Comparison of ENCODE assay signal across 12 cellular contexts in genomic region chr7:51314726-51315125, GRCh38. TPM values are rescaled to one million over a fixed set of nuclear protein-coding genes. Genes with fewer than 3 reads are reported as not detected.
DNase-seq lines count a peak whose midpoint lies in the region; ATAC-seq and TF ChIP-seq lines count a peak whose summit lies in the region.
"Had no signal": no experiment of that assay in that cellular context is flagged by ENCODE, and none has a peak within 500 bp of the region (broad histone marks: within the 10 kb centered on the region; RNA-seq: fewer than 3 reads in every experiment).

No MANE protein-coding gene starts in this region.

- no peak overlapping the region for H3K4me2 ChIP-seq in mammary epithelial cell (ENCODE audit: insufficient read depth, low read depth, low read length)
- H3K4me2 ChIP-seq: KMS-11 had no signal

- no peaks in the 10 kb centered on the region for H3K36me3 ChIP-seq in mammary epithelial cell (ENCODE audit: insufficient read depth, low read length)
- no peaks in the 10 kb centered on the region for H3K36me3 ChIP-seq in right lobe of liver
- no peaks in the 10 kb centered on the region for H3K36me3 ChIP-seq in transverse colon
- H3K36me3 ChIP-seq: adrenal gland had no signal

- H3K27me3 ChIP-seq in mammary epithelial cell (ENCODE audit: insufficient read depth, low read length), result peaks cover 13% of the 10 kb centered on the region
- no peaks in the 10 kb centered on the region for H3K27me3 ChIP-seq in right lobe of liver
- H3K27me3 ChIP-seq in transverse colon, result peaks cover 18% of the 10 kb centered on the region

- H3K79me2 ChIP-seq in mammary epithelial cell (ENCODE audit: insufficient read depth, low read length), result no peaks in the 10 kb centered on the region

- CTCF ChIA-PET in MCF 10A (lab: Yijun Ruan, JAX), result interaction anchor here (1.1 to 1.6 kb wide), 3 partner anchors 36 to 154 kb away, joined by 3 to 5 read pairs (median 5); no protein-coding TSS in a partner anchor
- CTCF ChIA-PET in mammary epithelial cell (lab: Charles Lee; ENCODE audit: low non-redundant PET), result no interaction called here

- TF ChIP-seq EP300 in transverse colon (IDR thresholded peaks at IDR 0.05; ENCODE audit: low read depth), result no peak

- TF ChIP-seq POLR2A in right lobe of liver (IDR thresholded peaks at IDR 0.05) (no peak), transverse colon (IDR thresholded peaks at IDR 0.05) (no peak)

- H3K9me3 ChIP-seq in mammary epithelial cell (replicated peaks; ENCODE audit: insufficient read depth, low read length), result no peaks in the 10 kb centered on the region
- H3K9me3 ChIP-seq in right lobe of liver, result no peaks in the 10 kb centered on the region
- no peaks in the 10 kb centered on the region for H3K9me3 ChIP-seq in transverse colon
- H3K9me3 ChIP-seq: adrenal gland had no signal

- POLR2A ChIA-PET in MCF 10A (lab: Yijun Ruan, JAX), result interaction anchor here (0.9 to 2.8 kb wide), 11 partner anchors 9 to 91 kb away, joined by 3 to 9 read pairs (median 4); no protein-coding TSS in a partner anchor

- in situ Hi-C loops in mammary epithelial cell (cut with MboI; ENCODE audit: low sequenced_read_pairs in 2 of 2), result no loop called here
- in situ Hi-C loops in transverse colon (cut with MboI; ENCODE audit: low pct_ligation_motif_present in 1 of 4, low pct_unique_long_range_greater_than_20kb in 1 of 4, low sequenced_read_pairs in 3 of 4), result no loop called here

- H3K4me1 ChIP-seq in mammary epithelial cell (ENCODE audit: insufficient read depth, low read length) (peaks cover 14% of the 10 kb centered on the region), right lobe of liver (peaks cover 0 to 51% (median 16%) of the 10 kb centered on the region in 4 donors), transverse colon (peaks cover 0 to 42% (median 23%) of the 10 kb centered on the region in 4 donors)

- intact Hi-C loops in MCF 10A (cut with micrococcal nuclease) (loop anchor here (5.0 kb wide), 1 partner anchor 38 kb away; no protein-coding TSS in a partner anchor), mammary epithelial cell (cut with micrococcal nuclease) (no loop called here), right lobe of liver (cut with DNase I) (no loop called here), transverse colon (cut with DNase I; ENCODE audit: low total_unique reads) (no loop called here)

- H3K9ac ChIP-seq in mammary epithelial cell (ENCODE audit: insufficient read depth, low read length), result no peak overlapping the region
- H3K9ac ChIP-seq: GM23248, KMS-11 had no signal

- peak overlapping the region; percentile 85 for H3K4me3 Mint-ChIP-seq in MCF 10A (ENCODE audit: unreplicated experiment)
- H3K4me3 Mint-ChIP-seq in brain, result peak overlapping the region; percentile 89 to 97 (median 92)

- dilution Hi-C loops in mammary epithelial cell (cut with HindIII; ENCODE audit: low sequenced_read_pairs), result no loop called here

- 98% methylated on average over 4 of the region's 4 CpGs for WGBS in mammary epithelial cell (ENCODE audit: low coverage, missing lambda C conversion rate)
- WGBS in right lobe of liver (ENCODE audit: insufficient coverage, low coverage, low lambda C conversion rate, missing lambda C conversion rate), result 35% methylated on average over 4 of the region's 4 CpGs
- 78 to 83% methylated on average over 4 of the region's 4 CpGs for WGBS in transverse colon (ENCODE audit: low coverage in 1 of 2), 2 donors

- no peaks in the 10 kb centered on the region for H4K20me1 ChIP-seq in mammary epithelial cell (ENCODE audit: insufficient read depth, low read length)

- H3K4me3 ChIP-seq in mammary epithelial cell (replicated peaks in 1 of 3; ENCODE audit: insufficient read depth in 1 of 3, low read depth in 2 of 3, low read length in 3 of 3) (no peak overlapping the region), right lobe of liver (peak overlapping the region in 2 of 3 donors; percentile 76 to 86), transverse colon (peak overlapping the region in 1 of 4 donors; percentile 64)

- H2AFZ ChIP-seq in mammary epithelial cell (ENCODE audit: low read depth, low read length), result no peak overlapping the region
- H2AFZ ChIP-seq: GM23248 had no signal

- TF ChIP-seq CTCF in MCF 10A (IDR thresholded peaks at IDR 0.05; ENCODE audit: unreplicated experiment), result no peak
- no peak for TF ChIP-seq CTCF in mammary epithelial cell (conservative IDR thresholded peaks at IDR 0.05 in 1 of 2, IDR thresholded peaks at IDR 0.05 in 1 of 2; ENCODE audit: extremely low read depth in 1 of 2, insufficient read depth in 1 of 2, low read depth in 1 of 2, low read length in 2 of 2)
- no peak for TF ChIP-seq CTCF in brain (conservative IDR thresholded peaks at IDR 0.05)
- TF ChIP-seq CTCF in right lobe of liver (IDR thresholded peaks at IDR 0.05), result no peak
- no peak for TF ChIP-seq CTCF in transverse colon (IDR thresholded peaks at IDR 0.05)

- DNase-seq in MCF 10A (ENCODE audit: unreplicated experiment) (peak; percentile 39), mammary epithelial cell (no peak), right lobe of liver (no peak), transverse colon (no peak)
- DNase-seq in activated naive CD4-positive, alpha-beta T cell treated with anti-CD3 and anti-CD28 coated beads, Interleukin-2, amount 50 U/mL, for 72 hours (ENCODE audit: low spot score in 2 of 2), result no peak
- DNase-seq: NCI-H2227 treated with DMSO at 0.1 percent for 48 hours had no signal

- H3K9me3 Mint-ChIP-seq in MCF 10A (ENCODE audit: unreplicated experiment), result no peaks in the 10 kb centered on the region
- peaks cover 0 to 3% (median 0%) of the 10 kb centered on the region in 5 experiments for H3K9me3 Mint-ChIP-seq in brain
- no peaks in the 10 kb centered on the region for H3K9me3 Mint-ChIP-seq in activated naive CD4-positive, alpha-beta T cell treated with anti-CD3 and anti-CD28 coated beads, Interleukin-2, amount 50 U/mL, for 72 hours

- H3K4me1 Mint-ChIP-seq in MCF 10A (ENCODE audit: insufficient read depth, unreplicated experiment), result peaks cover 11% of the 10 kb centered on the region
- H3K4me1 Mint-ChIP-seq in brain, result peaks cover 37% of the 10 kb centered on the region

- H3K27ac Mint-ChIP-seq in MCF 10A (ENCODE audit: low read depth, unreplicated experiment) (peak overlapping the region; percentile 92), brain (peak overlapping the region in 3 of 5 experiments; percentile 65 to 96 (median 90))
- H3K27ac Mint-ChIP-seq in activated naive CD4-positive, alpha-beta T cell treated with anti-CD3 and anti-CD28 coated beads, Interleukin-2, amount 50 U/mL, for 72 hours, result no peak overlapping the region

- H3K27ac ChIP-seq in mammary epithelial cell (ENCODE audit: insufficient read depth, low read depth, low read length), result no peak overlapping the region
- peak overlapping the region; percentile 64 to 95 (median 86) for H3K27ac ChIP-seq in right lobe of liver
- H3K27ac ChIP-seq in transverse colon, result peak overlapping the region in 3 of 4 donors; percentile 9 to 85 (median 79)
- H3K27ac ChIP-seq: adrenal gland, GM23248, KMS-11 had no signal

- BruUV-seq in MCF 10A (replicated peaks; lab: Mats Ljungman, UMichigan) (TSS peak; percentile 45), mammary epithelial cell (replicated peaks; lab: Mats Ljungman, UMichigan) (no TSS peak)

- H3K27me3 Mint-ChIP-seq in MCF 10A (ENCODE audit: insufficient read depth, unreplicated experiment) (no peaks in the 10 kb centered on the region), brain (peaks cover 63% of the 10 kb centered on the region)

- ATAC-seq in right lobe of liver, result peak in 3 of 4 donors; percentile 16 to 35 (median 32)
- no peak for ATAC-seq in HG02840 (IDR thresholded peaks at IDR 0.05; ENCODE audit: low FRiP score, unreplicated experiment)
- ATAC-seq in activated naive CD4-positive, alpha-beta T cell treated with anti-CD3 and anti-CD28 coated beads, Interleukin-2, amount 50 U/mL, for 72 hours, result no peak
- no peak for ATAC-seq in HG02870 (IDR thresholded peaks at IDR 0.05; ENCODE audit: unreplicated experiment)

- H3K36me3 Mint-ChIP-seq in MCF 10A (ENCODE audit: insufficient read depth, unreplicated experiment), result peaks cover 6% of the 10 kb centered on the region
- no peaks in the 10 kb centered on the region for H3K36me3 Mint-ChIP-seq in brain
- peaks cover 0 to 5% of the 10 kb centered on the region in 2 donors for H3K36me3 Mint-ChIP-seq in activated naive CD4-positive, alpha-beta T cell treated with anti-CD3 and anti-CD28 coated beads, Interleukin-2, amount 50 U/mL, for 72 hours

RNA-seq across cellular contexts. Expression of gene COBL, which starts 1.9 kb away (rescaled TPM):
- total RNA-seq in MCF 10A (2022), result 7.3 and 12.3 TPM in 2 replicates
- total RNA-seq in mammary epithelial cell, result 1 to 10 TPM in 1 of 2 donors, not detected in 1; 3.0 TPM
- polyA plus RNA-seq in mammary epithelial cell, result 0.11 TPM
- not detected for polyA minus RNA-seq in mammary epithelial cell
- polyA plus RNA-seq in brain (ENCODE audit: insufficient read depth, low read depth, low replicate concordance), result 31.5 TPM
- total RNA-seq in right lobe of liver, result 10 to 100 TPM; 21.5 to 35.9 (median 24.6) TPM
- 100 to 1,000 TPM in 1 of 4 donors, 10 to 100 TPM in 3; 62.4 to 114 (median 72.2) TPM for total RNA-seq in transverse colon
- not detected for total RNA-seq in activated naive CD4-positive, alpha-beta T cell treated with anti-CD3 and anti-CD28 coated beads, Interleukin-2, amount 50 U/mL, for 72 hours
- total RNA-seq: GM23248 had no signal
- polyA plus RNA-seq: GM23248 had no signal

Comparison
In these comparisons a context has a peak if more than half of its experiments do, and no peak if none do; other contexts are left out.
1. H3K27ac Mint-ChIP-seq: peak in MCF 10A (single experiment) and brain (3 of 5); none in activated naive CD4-positive, alpha-beta T cell treated with anti-CD3 and anti-CD28 coated beads, Interleukin-2, amount 50 U/mL, for 72 hours (0 of 2).
2. H3K4me3 ChIP-seq: peak in right lobe of liver (2 of 3); none in mammary epithelial cell (0 of 3).
3. ATAC-seq: peak in right lobe of liver (3 of 4); none in HG02840 (single experiment), activated naive CD4-positive, alpha-beta T cell treated with anti-CD3 and anti-CD28 coated beads, Interleukin-2, amount 50 U/mL, for 72 hours (0 of 2) and HG02870 (single experiment).